ENCODE assay signal across 2 cellular contexts in the genomic region with DNA sequence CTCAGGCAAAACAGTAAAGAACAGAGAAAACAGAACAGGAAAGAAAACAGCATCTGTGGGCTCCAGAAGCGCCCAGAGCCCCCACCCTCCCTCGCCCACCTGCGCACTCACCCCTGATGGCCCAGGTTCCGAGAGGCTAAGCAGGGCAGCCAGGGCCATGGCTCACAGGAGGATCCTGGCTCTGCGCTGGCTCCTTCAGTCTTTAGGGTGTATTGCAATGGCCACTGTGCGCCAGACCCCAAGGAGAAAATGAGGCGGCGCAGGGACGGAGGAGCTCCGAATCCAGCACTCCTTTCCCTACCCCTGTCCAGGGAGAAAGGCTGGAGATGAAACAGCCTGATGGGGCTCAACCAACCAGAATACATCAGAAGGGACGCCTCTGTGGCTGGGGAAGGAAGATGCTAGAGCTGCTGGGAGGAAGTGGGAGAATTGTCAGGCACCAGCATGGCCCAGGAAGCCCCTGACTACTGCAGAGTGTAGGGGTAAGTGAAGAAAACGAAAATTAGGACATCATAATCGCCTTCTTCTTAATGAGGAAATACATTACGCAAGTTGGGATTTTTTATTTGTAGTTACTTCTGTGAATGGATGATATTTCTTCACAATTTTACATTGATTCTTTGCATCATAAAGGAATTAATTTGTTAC.
TF ChIP-seq lines count a peak whose summit lies in the region.

No MANE protein-coding gene starts in this region.

TF ChIP-seq in HCT116, 20 proteins besides CTCF, POLR2A, EP300 and RAD21:
- TF ChIP-seq YY1 (IDR thresholded peaks at IDR 0.05; ENCODE audit: extremely low read depth, insufficient replicate concordance, low read depth, low read length): no peak
- no peak for TF ChIP-seq SP1 (IDR thresholded peaks at IDR 0.05; ENCODE audit: low read depth)
- TF ChIP-seq ZBTB33 (IDR thresholded peaks at IDR 0.05; ENCODE audit: extremely low read depth, insufficient replicate concordance, low read length): no peak
- no peak for TF ChIP-seq CBX3 (IDR thresholded peaks at IDR 0.05; ENCODE audit: low read depth)
- no peak for TF ChIP-seq SRF (IDR thresholded peaks at IDR 0.05; ENCODE audit: low read depth)
- TF ChIP-seq, protein P1, sequence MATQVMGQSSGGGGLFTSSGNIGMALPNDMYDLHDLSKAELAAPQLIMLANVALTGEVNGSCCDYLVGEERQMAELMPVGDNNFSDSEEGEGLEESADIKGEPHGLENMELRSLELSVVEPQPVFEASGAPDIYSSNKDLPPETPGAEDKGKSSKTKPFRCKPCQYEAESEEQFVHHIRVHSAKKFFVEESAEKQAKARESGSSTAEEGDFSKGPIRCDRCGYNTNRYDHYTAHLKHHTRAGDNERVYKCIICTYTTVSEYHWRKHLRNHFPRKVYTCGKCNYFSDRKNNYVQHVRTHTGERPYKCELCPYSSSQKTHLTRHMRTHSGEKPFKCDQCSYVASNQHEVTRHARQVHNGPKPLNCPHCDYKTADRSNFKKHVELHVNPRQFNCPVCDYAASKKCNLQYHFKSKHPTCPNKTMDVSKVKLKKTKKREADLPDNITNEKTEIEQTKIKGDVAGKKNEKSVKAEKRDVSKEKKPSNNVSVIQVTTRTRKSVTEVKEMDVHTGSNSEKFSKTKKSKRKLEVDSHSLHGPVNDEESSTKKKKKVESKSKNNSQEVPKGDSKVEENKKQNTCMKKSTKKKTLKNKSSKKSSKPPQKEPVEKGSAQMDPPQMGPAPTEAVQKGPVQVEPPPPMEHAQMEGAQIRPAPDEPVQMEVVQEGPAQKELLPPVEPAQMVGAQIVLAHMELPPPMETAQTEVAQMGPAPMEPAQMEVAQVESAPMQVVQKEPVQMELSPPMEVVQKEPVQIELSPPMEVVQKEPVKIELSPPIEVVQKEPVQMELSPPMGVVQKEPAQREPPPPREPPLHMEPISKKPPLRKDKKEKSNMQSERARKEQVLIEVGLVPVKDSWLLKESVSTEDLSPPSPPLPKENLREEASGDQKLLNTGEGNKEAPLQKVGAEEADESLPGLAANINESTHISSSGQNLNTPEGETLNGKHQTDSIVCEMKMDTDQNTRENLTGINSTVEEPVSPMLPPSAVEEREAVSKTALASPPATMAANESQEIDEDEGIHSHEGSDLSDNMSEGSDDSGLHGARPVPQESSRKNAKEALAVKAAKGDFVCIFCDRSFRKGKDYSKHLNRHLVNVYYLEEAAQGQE (IDR thresholded peaks at IDR 0.05; ENCODE audit: low read depth): no peak
TF ChIP-seq in HCT116: peak in this region for 0.

TF ChIP-seq in GM12878, 131 proteins besides CTCF, POLR2A, EP300 and RAD21:
- TF ChIP-seq ZBTB33 (IDR thresholded peaks at IDR 0.05) (peak; percentile 77; the same call in 1 of the 2 replicates), SPI1 (IDR thresholded peaks at IDR 0.05; ENCODE audit: borderline replicate concordance, insufficient read depth, low read depth, low read length) (peak; percentile 26; the same call in 1 of the 2 replicates), SKIL (IDR thresholded peaks at IDR 0.05; ENCODE audit: low read depth, poor library complexity, severe bottlenecking) (no peak), YY1 (IDR thresholded peaks at IDR 0.05; ENCODE audit: low read depth, low read length) (0 out of 2 replicates have a peak, but pooled peaks have one; percentile 11)
